1 cellular context compared by ENCODE assay signal in the genomic region with DNA sequence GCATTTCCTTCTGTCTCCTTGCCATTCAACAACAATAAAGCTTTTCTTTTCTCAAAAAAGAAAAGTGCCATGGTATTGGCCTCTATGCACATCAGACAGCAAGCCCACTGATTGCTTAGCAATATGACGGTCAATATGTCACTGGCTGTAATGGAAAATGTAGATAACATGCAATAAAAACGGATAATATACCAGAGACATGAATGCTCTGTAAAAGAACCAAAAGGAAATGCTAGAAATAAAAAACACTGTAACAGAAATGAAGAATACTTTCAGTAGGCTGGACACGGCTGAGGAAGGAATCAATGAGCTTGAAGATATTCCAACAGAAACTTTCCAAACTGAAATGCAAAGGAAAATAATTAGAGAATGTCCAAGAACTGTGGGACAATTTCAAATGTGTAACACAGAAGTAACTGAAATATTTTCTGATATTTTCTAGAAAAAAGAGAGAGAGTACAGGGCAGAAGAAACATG.
TF ChIP-seq lines count a peak whose summit lies in the region.

No MANE protein-coding gene starts in this region.

TF ChIP-seq in GM12878, 131 proteins besides CTCF, POLR2A, EP300 and RAD21:
- TF ChIP-seq, protein P1, sequence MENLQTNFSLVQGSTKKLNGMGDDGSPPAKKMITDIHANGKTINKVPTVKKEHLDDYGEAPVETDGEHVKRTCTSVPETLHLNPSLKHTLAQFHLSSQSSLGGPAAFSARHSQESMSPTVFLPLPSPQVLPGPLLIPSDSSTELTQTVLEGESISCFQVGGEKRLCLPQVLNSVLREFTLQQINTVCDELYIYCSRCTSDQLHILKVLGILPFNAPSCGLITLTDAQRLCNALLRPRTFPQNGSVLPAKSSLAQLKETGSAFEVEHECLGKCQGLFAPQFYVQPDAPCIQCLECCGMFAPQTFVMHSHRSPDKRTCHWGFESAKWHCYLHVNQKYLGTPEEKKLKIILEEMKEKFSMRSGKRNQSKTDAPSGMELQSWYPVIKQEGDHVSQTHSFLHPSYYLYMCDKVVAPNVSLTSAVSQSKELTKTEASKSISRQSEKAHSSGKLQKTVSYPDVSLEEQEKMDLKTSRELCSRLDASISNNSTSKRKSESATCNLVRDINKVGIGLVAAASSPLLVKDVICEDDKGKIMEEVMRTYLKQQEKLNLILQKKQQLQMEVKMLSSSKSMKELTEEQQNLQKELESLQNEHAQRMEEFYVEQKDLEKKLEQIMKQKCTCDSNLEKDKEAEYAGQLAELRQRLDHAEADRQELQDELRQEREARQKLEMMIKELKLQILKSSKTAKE (IDR thresholded peaks at IDR 0.05; ENCODE audit: low read depth, poor library complexity, severe bottlenecking) = no peak
